Comparison of ENCODE assay signal across 1 cellular context in the genomic region with DNA sequence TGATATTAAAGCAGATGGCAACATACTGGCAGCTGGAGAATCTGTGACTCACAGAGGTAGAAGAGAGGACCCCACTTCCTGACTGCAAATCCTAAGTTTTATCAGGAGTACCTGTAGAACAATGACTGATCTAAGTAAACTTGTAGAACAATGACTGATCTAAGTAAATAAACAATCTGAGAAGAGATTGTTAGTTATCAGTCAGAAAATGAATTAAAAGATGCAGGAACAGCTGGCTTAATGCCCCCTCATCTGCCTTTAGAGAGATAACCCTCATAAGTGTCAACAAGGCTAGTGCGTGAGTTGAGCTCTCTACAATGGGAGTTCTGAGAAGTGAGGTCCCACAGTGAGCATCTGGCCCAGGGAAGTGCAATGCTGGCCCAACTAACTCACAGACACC.
TF ChIP-seq lines count a peak whose summit lies in the region.

No MANE protein-coding gene starts in this region.

TF ChIP-seq in endothelial cell of umbilical vein, 7 proteins besides CTCF, POLR2A, EP300 and RAD21:
- TF ChIP-seq POLR2AphosphoS5 (IDR thresholded peaks at IDR 0.05; ENCODE audit: insufficient read depth, low read depth, low read length) (peak; percentile 46), EZH2 (IDR thresholded peaks at IDR 0.05; ENCODE audit: borderline replicate concordance, low read depth, low read length, severe bottlenecking) (no peak), MYC (IDR thresholded peaks at IDR 0.05; ENCODE audit: low read depth, low read length) (no peak), GATA2 (IDR thresholded peaks at IDR 0.05; ENCODE audit: insufficient read depth, insufficient read length, low read depth, low read length) (peak; percentile 84), FOS (IDR thresholded peaks at IDR 0.05; ENCODE audit: borderline replicate concordance, insufficient read depth, low read length) (peak; percentile 42), JUN (IDR thresholded peaks at IDR 0.05; ENCODE audit: borderline replicate concordance, insufficient read depth, insufficient read length, low read depth) (no peak)
- TF ChIP-seq, protein P1, sequence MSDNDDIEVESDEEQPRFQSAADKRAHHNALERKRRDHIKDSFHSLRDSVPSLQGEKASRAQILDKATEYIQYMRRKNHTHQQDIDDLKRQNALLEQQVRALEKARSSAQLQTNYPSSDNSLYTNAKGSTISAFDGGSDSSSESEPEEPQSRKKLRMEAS (IDR thresholded peaks at IDR 0.05; ENCODE audit: insufficient read depth, insufficient read length): no peak
